Comparison of ENCODE assay signal across 31 cellular contexts in genomic region chr2:228015741-228016140, GRCh38.
"Had no signal": no experiment of that assay in that cellular context is flagged by ENCODE, and none has a peak within 500 bp of the region (broad histone marks: within the 10 kb centered on the region; RNA-seq: fewer than 3 reads in every experiment).

No MANE protein-coding gene starts in this region.

- H3K36me3 ChIP-seq: MG63, Peyer's patch, SJSA1 had no signal

- H3K9ac ChIP-seq: SK-N-SH had no signal

- H3K27ac ChIP-seq: Peyer's patch, SJSA1 had no signal

- H3K9me3 ChIP-seq: MG63, Peyer's patch, SK-N-SH had no signal

- H3K4me3 ChIP-seq: MG63, Peyer's patch, SJSA1 had no signal

- H3K9me2 ChIP-seq: SK-N-SH had no signal

- H3K27me3 ChIP-seq: MG63, Peyer's patch, SJSA1 had no signal

- ATAC-seq: PC-3 had no signal

- DNase-seq: MG63, NCI-H1048, NCI-H1092 treated with DMSO at 0.1 percent for 48 hours, NCI-H1105 treated with DMSO at 0.1 percent for 48 hours, NCI-H1417, NCI-H1436, NCI-H146, NCI-H1694, NCI-H187, NCI-H1930, NCI-H2029 treated with DMSO at 0.1 percent for 48 hours, NCI-H2081 treated with DMSO at 0.1 percent for 48 hours, NCI-H2107, NCI-H2171, NCI-H226, NCI-H446 treated with DMSO at 0.1 percent for 48 hours, NCI-H510A, NCI-H524, NCI-H526, NCI-H69, NCI-H748 treated with DMSO at 0.1 percent for 48 hours, NCI-H82, OCI-M1, PC-3, Peyer's patch, Right ventricle myocardium superior, RPMI8226, SHP77 treated with DMSO at 0.1 percent for 48 hours, SK-N-SH, SW 1271 had no signal

- H3K4me1 ChIP-seq: Peyer's patch, SJSA1 had no signal

- H3K4me2 ChIP-seq: SK-N-SH had no signal
